ENCODE assay signal across 12 cellular contexts in the genomic region with DNA sequence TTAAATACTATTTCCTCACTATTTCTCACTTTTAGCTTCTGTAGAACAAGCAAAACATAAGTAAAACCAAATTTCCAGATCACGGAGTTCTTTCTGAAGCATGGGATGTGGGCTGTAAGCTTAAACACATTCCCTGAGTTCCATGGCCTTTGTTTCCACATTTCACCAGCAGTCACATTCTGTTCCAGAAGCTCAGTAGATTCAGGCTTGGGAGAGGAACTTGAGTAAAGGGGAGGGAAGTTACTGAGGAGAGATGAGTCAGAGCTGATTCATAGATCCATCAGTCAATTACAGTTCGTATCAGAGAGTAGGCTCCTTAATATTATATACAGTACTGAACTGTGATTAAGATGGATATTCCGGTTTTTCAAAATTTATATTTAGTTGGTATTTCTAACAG.
DNase-seq lines count a peak whose midpoint lies in the region; ATAC-seq lines count a peak whose summit lies in the region.
"Had no signal": no experiment of that assay in that cellular context is flagged by ENCODE, and none has a peak within 500 bp of the region (broad histone marks: within the 10 kb centered on the region; RNA-seq: fewer than 3 reads in every experiment).

No MANE protein-coding gene starts in this region.

- no peaks in the 10 kb centered on the region for H3K36me3 Mint-ChIP-seq in activated naive CD4-positive, alpha-beta T cell treated with anti-CD3 and anti-CD28 coated beads, Interleukin-2, amount 10 ng/mL, durations not matched to agents 7 days and 5 days

- CTCF ChIA-PET in activated naive CD4-positive, alpha-beta T cell treated with anti-CD3 and anti-CD28 coated beads, Interleukin-2, amount 10 ng/mL, durations not matched to agents 7 days and 5 days (lab: Charles Lee): no interaction called here

- no peaks in the 10 kb centered on the region for H3K4me1 Mint-ChIP-seq in activated naive CD4-positive, alpha-beta T cell treated with anti-CD3 and anti-CD28 coated beads, Interleukin-2, amount 10 ng/mL, durations not matched to agents 7 days and 5 days

- intact Hi-C loops in right cardiac atrium (cut with DNase I): no loop called here

- no peaks in the 10 kb centered on the region for H3K27me3 Mint-ChIP-seq in activated naive CD4-positive, alpha-beta T cell treated with anti-CD3 and anti-CD28 coated beads, Interleukin-2, amount 10 ng/mL, durations not matched to agents 7 days and 5 days

- no peak overlapping the region for H3K4me3 Mint-ChIP-seq in activated naive CD4-positive, alpha-beta T cell treated with anti-CD3 and anti-CD28 coated beads, Interleukin-2, amount 10 ng/mL, durations not matched to agents 7 days and 5 days

- H3K4me3 ChIP-seq in ACC112 (ENCODE audit: low read depth, low read length): peak overlapping the region; percentile 7; the same call in 1 of the 2 replicates
- no peak overlapping the region for H3K4me3 ChIP-seq in HUES64 (ENCODE audit: low read length)
- H3K4me3 ChIP-seq in right cardiac atrium (ENCODE audit: low read length): no peak overlapping the region

- H3K9ac ChIP-seq in HUES64 (ENCODE audit: low read depth, low read length): peak overlapping the region; percentile 5; the same call in 1 of the 2 replicates

- H2AFZ ChIP-seq in ACC112 (ENCODE audit: low read length, unreplicated experiment): peak overlapping the region; percentile 48

- H3K79me2 ChIP-seq in ACC112 (ENCODE audit: control insufficient read depth, insufficient read depth, low read length, unreplicated experiment): no peaks in the 10 kb centered on the region

- H3K9me3 Mint-ChIP-seq in activated naive CD4-positive, alpha-beta T cell treated with anti-CD3 and anti-CD28 coated beads, Interleukin-2, amount 10 ng/mL, durations not matched to agents 7 days and 5 days: peaks cover 3% of the 10 kb centered on the region

- no peaks in the 10 kb centered on the region for H3K9me3 ChIP-seq in HUES64 (ENCODE audit: insufficient read depth, low read depth, low read length)
- no peaks in the 10 kb centered on the region for H3K9me3 ChIP-seq in right cardiac atrium (ENCODE audit: control insufficient read depth, low read length)

- 73% methylated on average over 1 of the region's 3 CpGs for WGBS in HUES64
- 54% methylated on average over 3 of the region's 3 CpGs for WGBS in right cardiac atrium

- H3K27me3 ChIP-seq in ACC112 (ENCODE audit: insufficient read depth, low read length): no peaks in the 10 kb centered on the region
- H3K27me3 ChIP-seq in HUES64 (ENCODE audit: insufficient read depth, low read length): no peaks in the 10 kb centered on the region
- H3K27me3 ChIP-seq in right cardiac atrium (ENCODE audit: control insufficient read depth, insufficient read depth): no peaks in the 10 kb centered on the region

- H3K36me3 ChIP-seq in ACC112 (ENCODE audit: insufficient read depth, low read length) (no peaks in the 10 kb centered on the region), HUES64 (ENCODE audit: insufficient read depth, low read length) (no peaks in the 10 kb centered on the region)

- H3K27ac Mint-ChIP-seq in activated naive CD4-positive, alpha-beta T cell treated with anti-CD3 and anti-CD28 coated beads, Interleukin-2, amount 10 ng/mL, durations not matched to agents 7 days and 5 days: no peak overlapping the region

- ATAC-seq in right cardiac atrium: peak; percentile 67 to 68
- ATAC-seq in GM19324 (IDR thresholded peaks at IDR 0.05; ENCODE audit: low FRiP score, unreplicated experiment): no peak
- no peak for ATAC-seq in GM19328 (IDR thresholded peaks at IDR 0.05; ENCODE audit: unreplicated experiment)
- ATAC-seq: stimulated activated naive CD8-positive, alpha-beta T cell treated with anti-CD3 and anti-CD28 coated beads, Interleukin-15, Interleukin-2, amounts not matched to agents 100 U/mL and 50 U/mL, for 24 hours had no signal

- H3K4me1 ChIP-seq in ACC112 (ENCODE audit: control insufficient read depth, insufficient read depth, low read length, unreplicated experiment) (peaks cover 8% of the 10 kb centered on the region), HUES64 (ENCODE audit: insufficient read depth, low read length) (peaks cover 13% of the 10 kb centered on the region), right cardiac atrium (ENCODE audit: control insufficient read depth, insufficient read depth, low read length) (no peaks in the 10 kb centered on the region)

- H3K27ac ChIP-seq in ACC112 (ENCODE audit: low read depth, low read length): peak overlapping the region; percentile 47
- H3K27ac ChIP-seq in HUES64 (ENCODE audit: low read depth, low read length): peak overlapping the region; percentile 29; the same call in 1 of the 2 replicates
- no peak overlapping the region for H3K27ac ChIP-seq in right cardiac atrium (ENCODE audit: low read length)
- H3K27ac ChIP-seq: C4-2B had no signal

- peak; percentile 51 for DNase-seq in amniotic stem cell (lab: John Stamatoyannopoulos, UW)
- no peak for DNase-seq in right cardiac atrium
- no peak for DNase-seq in activated naive CD4-positive, alpha-beta T cell treated with anti-CD3 and anti-CD28 coated beads, Interleukin-2, amount 10 ng/mL, durations not matched to agents 7 days and 5 days
- no peak for DNase-seq in activated gamma-delta T cell treated with Interleukin-2 at 50 U/mL for 16 hours
- DNase-seq: activated CD4-positive, alpha-beta T cell treated with anti-CD3 and anti-CD28 coated beads, Interleukin-2, amount 50 U/mL, for 48 hours; retina; stimulated activated naive CD8-positive, alpha-beta T cell treated with anti-CD3 and anti-CD28 coated beads, Interleukin-15, Interleukin-2, amounts not matched to agents 100 U/mL and 50 U/mL, for 24 hours had no signal

Comparison
In these comparisons a context has a peak if more than half of its experiments do, and no peak if none do; other contexts are left out.
1. ATAC-seq: peak in right cardiac atrium (2 of 2); none in GM19324 (single experiment) and GM19328 (single experiment).